ENCODE assay signal across 21 cellular contexts in genomic region chr11:109785714-109786113, GRCh38.
DNase-seq lines count a peak whose midpoint lies in the region; ATAC-seq, FAIRE-seq and TF ChIP-seq lines count a peak whose summit lies in the region.
"Had no signal": no experiment of that assay in that cellular context is flagged by ENCODE, and none has a peak within 500 bp of the region (broad histone marks: within the 10 kb centered on the region; RNA-seq: fewer than 3 reads in every experiment).

No MANE protein-coding gene starts in this region.

- CTCF ChIA-PET in T-cell (lab: Charles Lee): no interaction called here

- no peaks in the 10 kb centered on the region for H3K36me3 ChIP-seq in astrocyte (ENCODE audit: insufficient read depth, low read length)
- H3K36me3 ChIP-seq: ascending aorta had no signal

- FAIRE-seq in astrocyte (lab: Jason Lieb, UNC): peak; percentile 43

- H3K9me3 ChIP-seq in astrocyte (ENCODE audit: insufficient read depth, low read depth, low read length): no peaks in the 10 kb centered on the region
- H3K9me3 ChIP-seq: ascending aorta had no signal

- H3K4me1 Mint-ChIP-seq in astrocyte (ENCODE audit: low read depth, unreplicated experiment) (no peaks in the 10 kb centered on the region), T-cell (no peaks in the 10 kb centered on the region)
- H3K4me1 Mint-ChIP-seq: stimulated activated effector memory CD8-positive, alpha-beta T cell treated with anti-CD3 and anti-CD28 coated beads, Interleukin-12 subunit alpha, Interleukin-12 subunit beta, amount 100 ng/mL, for 72 hours had no signal

- TF ChIP-seq CTCF in AG09309 (IDR thresholded peaks at IDR 0.05; ENCODE audit: control insufficient read depth, insufficient read depth, low read depth, low read length, missing control alignments) (no peak), astrocyte (IDR thresholded peaks at IDR 0.05; ENCODE audit: insufficient read depth, low read depth, low read length) (no peak), foreskin fibroblast (IDR thresholded peaks at IDR 0.05; ENCODE audit: low read depth, low read length) (no peak)

- no peaks in the 10 kb centered on the region for H3K9me3 Mint-ChIP-seq in astrocyte (ENCODE audit: unreplicated experiment)
- H3K9me3 Mint-ChIP-seq in T-cell: no peaks in the 10 kb centered on the region
- H3K9me3 Mint-ChIP-seq: stimulated activated effector memory CD8-positive, alpha-beta T cell treated with anti-CD3 and anti-CD28 coated beads, Interleukin-12 subunit alpha, Interleukin-12 subunit beta, amount 100 ng/mL, for 72 hours; T-helper 1 cell treated with Interleukin-12 subunit alpha and Interleukin-12 subunit beta and Interleukin-4 antibody, amounts not matched to agents 30 μg/mL and 1 μg/mL, for 36 hours had no signal

- H3K27me3 ChIP-seq in astrocyte (ENCODE audit: insufficient read depth, low read length): no peaks in the 10 kb centered on the region
- H3K27me3 ChIP-seq: ascending aorta had no signal

- H3K27ac Mint-ChIP-seq in astrocyte (ENCODE audit: unreplicated experiment) (no peak overlapping the region), T-cell (no peak overlapping the region)
- H3K27ac Mint-ChIP-seq: stimulated activated effector memory CD8-positive, alpha-beta T cell treated with anti-CD3 and anti-CD28 coated beads, Interleukin-12 subunit alpha, Interleukin-12 subunit beta, amount 100 ng/mL, for 72 hours; T-helper 1 cell treated with Interleukin-12 subunit alpha and Interleukin-12 subunit beta and Interleukin-4 antibody, amounts not matched to agents 30 μg/mL and 1 μg/mL, for 36 hours had no signal

- POLR2A ChIA-PET in T-cell (lab: Charles Lee): no interaction called here

- H3K4me3 Mint-ChIP-seq in astrocyte (ENCODE audit: unreplicated experiment) (no peak overlapping the region), T-cell (no peak overlapping the region)
- H3K4me3 Mint-ChIP-seq: stimulated activated effector memory CD8-positive, alpha-beta T cell treated with anti-CD3 and anti-CD28 coated beads, Interleukin-12 subunit alpha, Interleukin-12 subunit beta, amount 100 ng/mL, for 72 hours; T-helper 1 cell treated with Interleukin-12 subunit alpha and Interleukin-12 subunit beta and Interleukin-4 antibody, amounts not matched to agents 30 μg/mL and 1 μg/mL, for 36 hours had no signal

- H3K4me3 ChIP-seq in AG09309 (ENCODE audit: control insufficient read depth, low read depth, low read length) (no peak overlapping the region), astrocyte (ENCODE audit: insufficient read depth, low read depth, low read length) (no peak overlapping the region), foreskin fibroblast (ENCODE audit: low read depth in 1 of 2, low read length in 2 of 2) (no peak overlapping the region)
- H3K4me3 ChIP-seq: ascending aorta had no signal

- no peak overlapping the region for H2AFZ ChIP-seq in astrocyte (ENCODE audit: low read depth, low read length)

- no peak overlapping the region for H3K9ac ChIP-seq in astrocyte (ENCODE audit: low read length)

- ATAC-seq in T-cell (replicated peaks in 1 of 4): no peak
- ATAC-seq: activated CD4-positive, CD25-positive, alpha-beta regulatory T cell treated with anti-CD3 and anti-CD28 coated beads, Interleukin-2, amount 50 U/mL, for 24 hours; esophagus mucosa; stimulated activated effector memory CD8-positive, alpha-beta T cell treated with anti-CD3 and anti-CD28 coated beads, Interleukin-12 subunit alpha, Interleukin-12 subunit beta, amount 100 ng/mL, for 72 hours had no signal

- H3K27me3 Mint-ChIP-seq in astrocyte (ENCODE audit: low read depth, unreplicated experiment) (no peaks in the 10 kb centered on the region), T-cell (no peaks in the 10 kb centered on the region)

- H3K36me3 Mint-ChIP-seq in astrocyte (ENCODE audit: low read depth, unreplicated experiment) (no peaks in the 10 kb centered on the region), T-cell (no peaks in the 10 kb centered on the region)
- H3K36me3 Mint-ChIP-seq: stimulated activated effector memory CD8-positive, alpha-beta T cell treated with anti-CD3 and anti-CD28 coated beads, Interleukin-12 subunit alpha, Interleukin-12 subunit beta, amount 100 ng/mL, for 72 hours had no signal

- H3K4me1 ChIP-seq in astrocyte (ENCODE audit: insufficient read depth, low read length): no peaks in the 10 kb centered on the region
- H3K4me1 ChIP-seq: ascending aorta had no signal

- no peaks in the 10 kb centered on the region for H3K79me2 ChIP-seq in astrocyte (ENCODE audit: insufficient read depth, low read length)

- H4K20me1 ChIP-seq in astrocyte (ENCODE audit: insufficient read depth, low read length): no peaks in the 10 kb centered on the region

- peak; percentile 11 for DNase-seq in AG09309 (ENCODE audit: low read depth)
- DNase-seq in HCEC 1CT: peak; percentile 24
- peak; percentile 78 for DNase-seq in astrocyte (ENCODE audit: low read depth)
- peak; percentile 7 to 28 for DNase-seq in foreskin fibroblast
- no peak for DNase-seq in DMS53 treated with DMSO at 0.1 percent for 48 hours (lab: John Stamatoyannopoulos, UW; ENCODE audit: unreplicated experiment)
- DNase-seq in T-cell: no peak
- DNase-seq in DMS114 treated with DMSO at 0.1 percent for 48 hours (lab: John Stamatoyannopoulos, UW; ENCODE audit: unreplicated experiment): no peak
- DNase-seq in NCI-H774 (lab: John Stamatoyannopoulos, UW): no peak
- DNase-seq: activated gamma-delta T cell, dermis blood vessel endothelial cell, hypothalamus, left cardiac atrium, NCI-H2107, NCI-H526 treated with DMSO at 0.1 percent for 48 hours, posterior cingulate gyrus, trophoblast cell had no signal

- peak overlapping the region; percentile 44 for H3K4me2 ChIP-seq in astrocyte (ENCODE audit: low read length)

- H3K27ac ChIP-seq in astrocyte (ENCODE audit: low read depth, low read length): no peak overlapping the region
- H3K27ac ChIP-seq: ascending aorta had no signal

Comparison
In these comparisons a context has a peak if more than half of its experiments do, and no peak if none do; other contexts are left out.
1. DNase-seq: peak in AG09309 (single experiment), HCEC 1CT (single experiment), astrocyte (single experiment) and foreskin fibroblast (2 of 2); none in DMS53 treated with DMSO at 0.1 percent for 48 hours (single experiment), T-cell (0 of 34), DMS114 treated with DMSO at 0.1 percent for 48 hours (single experiment) and NCI-H774 (single experiment).